In the genomic region with DNA sequence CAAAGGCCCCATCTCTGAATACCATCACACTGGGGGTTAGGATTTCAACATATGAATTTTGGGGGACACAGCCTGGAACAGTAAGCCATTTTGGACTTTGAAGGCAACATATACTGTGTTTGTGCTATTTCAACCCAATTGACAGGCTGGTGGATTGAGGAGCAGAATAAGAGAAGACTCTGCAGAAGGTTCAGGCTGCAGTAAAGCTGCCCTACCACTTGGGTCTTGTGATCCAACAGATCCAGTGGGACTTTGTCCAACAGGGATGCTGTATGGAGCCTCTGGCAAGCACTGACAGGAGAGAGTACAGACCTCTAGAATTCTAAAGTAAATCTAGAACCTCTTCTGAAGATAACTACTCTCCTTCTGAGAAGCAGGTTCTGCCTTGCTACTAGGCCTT, we compare ENCODE assay signal across 19 cellular contexts. TPM values are rescaled to one million over a fixed set of nuclear protein-coding genes. Genes with fewer than 3 reads are reported as not detected.
"Had no signal": no experiment of that assay in that cellular context is flagged by ENCODE, and none has a peak within 500 bp of the region (broad histone marks: within the 10 kb centered on the region; RNA-seq: fewer than 3 reads in every experiment).

No MANE protein-coding gene starts in this region.

- H3K27ac ChIP-seq: cardiac muscle cell, tibial artery, uterus had no signal

- H3K4me3 ChIP-seq: cardiac muscle cell, lung, tibial artery, uterus had no signal

- H3K9me3 ChIP-seq: tibial artery, uterus had no signal

- DNase-seq: activated CD4-positive, alpha-beta T cell treated with anti-CD3 and anti-CD28 coated beads for 1 hour; activated CD4-positive, alpha-beta T cell treated with anti-CD3 and anti-CD28 coated beads, Interleukin-2, amount 50 U/mL, for 4 hours; activated effector memory CD4-positive, alpha-beta T cell treated with Interleukin-2 at 50 U/mL for 16 hours; activated naive CD4-positive, alpha-beta T cell treated with anti-CD3 and anti-CD28 coated beads, Interleukin-2, amount 50 U/mL, for 16 hours; activated T-cell treated with anti-CD3 and anti-CD28 coated beads, Interleukin-2, amount 50 U/mL, for 1 hour; dorsolateral prefrontal cortex; midbrain; posterior cingulate gyrus; retina; stimulated activated CD4-positive, alpha-beta T cell treated with anti-CD3 and anti-CD28 coated beads, Interleukin-2, amount 100 ng/mL, for 48 hours; stimulated activated naive B cell treated with anti-CD40 and anti-IgM and Interleukin-4, amounts not matched to agents 10 μg/mL and 1 μg/mL and 100 μg/mL, for 72 hours; T1000; tibial artery; uterus had no signal

- H3K9me3 Mint-ChIP-seq: stimulated activated naive B cell treated with anti-CD40 and anti-IgM and Interleukin-4, amounts not matched to agents 10 μg/mL and 1 μg/mL and 100 μg/mL, for 72 hours had no signal

- ATAC-seq: stimulated activated naive B cell treated with anti-CD40 and anti-IgM and Interleukin-4, amounts not matched to agents 10 μg/mL and 1 μg/mL and 100 μg/mL, for 72 hours had no signal

- H3K36me3 ChIP-seq: cardiac muscle cell, tibial artery, uterus had no signal

- H3K36me3 Mint-ChIP-seq: stimulated activated naive B cell treated with anti-CD40 and anti-IgM and Interleukin-4, amounts not matched to agents 10 μg/mL and 1 μg/mL and 100 μg/mL, for 72 hours had no signal

- H3K27me3 ChIP-seq: uterus had no signal

RNA-seq across cellular contexts. Expression of a gene that starts 1.1 kb away (rescaled TPM):
- total RNA-seq: myocyte, skeletal muscle tissue, subcutaneous adipose tissue had no signal
- polyA plus RNA-seq: cardiac muscle cell had no signal
